Comparison of ENCODE assay signal across 1 cellular context in genomic region chr10:68720793-68721672, GRCh38.
TF ChIP-seq lines count a peak whose summit lies in the region.

Gene CCAR1, plus strand, starts transcription at chr10:68721239. Its CDS starts 1,266 bp downstream, at chr10:68722505.

TF ChIP-seq in HepG2, 621 proteins besides CTCF, POLR2A, EP300 and RAD21 (continued from another document and continues in another):
- no peak; the same call in 1 of the 2 replicates for TF ChIP-seq IKZF5 (CRISPR knock-in tag; IDR thresholded peaks at IDR 0.05)
- TF ChIP-seq ZSCAN25 (CRISPR knock-in tag; IDR thresholded peaks at IDR 0.05) = peak; percentile 68; the same call in 1 of the 2 replicates
- no peak for TF ChIP-seq ZFP36L2 (CRISPR knock-in tag; IDR thresholded peaks at IDR 0.05)
- no peak for TF ChIP-seq RERE (CRISPR knock-in tag; IDR thresholded peaks at IDR 0.05; ENCODE audit: low read depth)
- TF ChIP-seq SIN3B (IDR thresholded peaks at IDR 0.05; ENCODE audit: low read length) = no peak
- no peak for TF ChIP-seq TP53 (CRISPR knock-in tag; conservative IDR thresholded peaks at IDR 0.05)
- no peak for TF ChIP-seq CREBL2 (CRISPR knock-in tag; IDR thresholded peaks at IDR 0.05; ENCODE audit: borderline replicate concordance)
- TF ChIP-seq NR2C2 (CRISPR knock-in tag; IDR thresholded peaks at IDR 0.05; ENCODE audit: borderline replicate concordance) = peak; percentile 37; the same call in 1 of the 2 replicates
- TF ChIP-seq CCAR2 (optimal IDR thresholded peaks at IDR 0.05; ENCODE audit: low read depth, low read length) = no peak
- TF ChIP-seq NR3C1 (CRISPR knock-in tag; IDR thresholded peaks at IDR 0.05) = no peak
- TF ChIP-seq RBM39 (IDR thresholded peaks at IDR 0.05; ENCODE audit: low read depth, low read length, poor library complexity, severe bottlenecking) = no peak
- peak; percentile 28 for TF ChIP-seq TEAD3 (CRISPR knock-in tag; optimal IDR thresholded peaks at IDR 0.05; ENCODE audit: borderline replicate concordance)
- TF ChIP-seq ZNF205 (CRISPR knock-in tag; IDR thresholded peaks at IDR 0.05) = 0 out of 2 replicates have a peak, but pooled peaks have one; percentile 15
- no peak; the same call in 1 of the 2 replicates for TF ChIP-seq EHMT2 (IDR thresholded peaks at IDR 0.05; ENCODE audit: borderline replicate concordance, low read depth, low read length)
- TF ChIP-seq SNAPC5 (CRISPR knock-in tag; IDR thresholded peaks at IDR 0.05; ENCODE audit: borderline replicate concordance) = no peak
- no peak for TF ChIP-seq ZNF614 (CRISPR knock-in tag; IDR thresholded peaks at IDR 0.05; ENCODE audit: borderline replicate concordance)
- peak; percentile 74 for TF ChIP-seq MED8 (CRISPR knock-in tag; IDR thresholded peaks at IDR 0.05; ENCODE audit: insufficient replicate concordance)
- TF ChIP-seq ZBTB14 (CRISPR knock-in tag; IDR thresholded peaks at IDR 0.05) = peak; percentile 99
- no peak for TF ChIP-seq TBP (CRISPR knock-in tag; IDR thresholded peaks at IDR 0.05)
- TF ChIP-seq JUNB (CRISPR knock-in tag; IDR thresholded peaks at IDR 0.05; ENCODE audit: borderline replicate concordance) = no peak
- TF ChIP-seq ZNF841 (CRISPR knock-in tag; IDR thresholded peaks at IDR 0.05; ENCODE audit: borderline replicate concordance) = no peak
- TF ChIP-seq NCOR1 (IDR thresholded peaks at IDR 0.05; ENCODE audit: borderline replicate concordance, low read length) = no peak; the same call in 1 of the 2 replicates
- no peak for TF ChIP-seq HNRNPH1 (optimal IDR thresholded peaks at IDR 0.05; ENCODE audit: low read depth, low read length)
- no peak for TF ChIP-seq ZNF484 (CRISPR knock-in tag; IDR thresholded peaks at IDR 0.05; ENCODE audit: borderline replicate concordance, low read depth)
- no peak; the same call in 1 of the 2 replicates for TF ChIP-seq MTF1 (CRISPR knock-in tag; IDR thresholded peaks at IDR 0.05)
- no peak for TF ChIP-seq TRIM24 (CRISPR knock-in tag; IDR thresholded peaks at IDR 0.05)
- TF ChIP-seq MAFK (conservative IDR thresholded peaks at IDR 0.05 in 1 of 2, IDR thresholded peaks at IDR 0.05 in 1 of 2; ENCODE audit: low read length in 2 of 2) = peak in 1 of 2 experiments; percentile 23; a peak in 1 of 4 replicates
- peak; percentile 68; the same call in 1 of the 2 replicates for TF ChIP-seq MAX (IDR thresholded peaks at IDR 0.05)
- no peak for TF ChIP-seq MEF2D (CRISPR knock-in tag; IDR thresholded peaks at IDR 0.05)
- TF ChIP-seq MXD4 (CRISPR knock-in tag; IDR thresholded peaks at IDR 0.05) = peak; percentile 68; the same call in 1 of the 2 replicates
- 0 out of 2 replicates have a peak, but pooled peaks have one; percentile 35 for TF ChIP-seq MTA1 (CRISPR knock-in tag; IDR thresholded peaks at IDR 0.05; ENCODE audit: borderline replicate concordance)
- TF ChIP-seq ONECUT2 (CRISPR knock-in tag; IDR thresholded peaks at IDR 0.05) = peak; percentile 76
- peak; percentile 25; the same call in 1 of the 2 replicates for TF ChIP-seq MYPOP (CRISPR knock-in tag; IDR thresholded peaks at IDR 0.05)
- peak; percentile 49; the same call in 1 of the 2 replicates for TF ChIP-seq PAX8 (CRISPR knock-in tag; IDR thresholded peaks at IDR 0.05; ENCODE audit: borderline replicate concordance)
- TF ChIP-seq ZMYM4 (CRISPR knock-in tag; IDR thresholded peaks at IDR 0.05) = peak; percentile 37; the same call in 1 of the 2 replicates
- TF ChIP-seq BCLAF1 (IDR thresholded peaks at IDR 0.05) = no peak
- no peak for TF ChIP-seq TCF12 (IDR thresholded peaks at IDR 0.05)
- peak; percentile 74; the same call in 1 of the 2 replicates for TF ChIP-seq TCF12 (CRISPR knock-in tag; IDR thresholded peaks at IDR 0.05)
- no peak for TF ChIP-seq ZNF564 (CRISPR knock-in tag; IDR thresholded peaks at IDR 0.05)
- TF ChIP-seq ZNF343 (CRISPR knock-in tag; IDR thresholded peaks at IDR 0.05) = peak; percentile 66; the same call in 1 of the 2 replicates
- TF ChIP-seq ZNF235 (CRISPR knock-in tag; IDR thresholded peaks at IDR 0.05; ENCODE audit: borderline replicate concordance) = no peak
- TF ChIP-seq ZNF629 (CRISPR knock-in tag; conservative IDR thresholded peaks at IDR 0.05) = no peak
- TF ChIP-seq RELA (CRISPR knock-in tag; IDR thresholded peaks at IDR 0.05) = no peak
- TF ChIP-seq SMAD1 (CRISPR knock-in tag; IDR thresholded peaks at IDR 0.05; ENCODE audit: borderline replicate concordance, low read depth) = no peak
- no peak for TF ChIP-seq ZBTB49 (CRISPR knock-in tag; IDR thresholded peaks at IDR 0.05; ENCODE audit: borderline replicate concordance)
- peak; percentile 72; the same call in 1 of the 2 replicates for TF ChIP-seq MTF2 (CRISPR knock-in tag; IDR thresholded peaks at IDR 0.05; ENCODE audit: borderline replicate concordance)
- TF ChIP-seq GRHL1 (CRISPR knock-in tag; conservative IDR thresholded peaks at IDR 0.05) = no peak
- TF ChIP-seq MXD3 (CRISPR knock-in tag; IDR thresholded peaks at IDR 0.05) = peak; percentile 78
